ENCODE assay signal across 1 cellular context in the genomic region with DNA sequence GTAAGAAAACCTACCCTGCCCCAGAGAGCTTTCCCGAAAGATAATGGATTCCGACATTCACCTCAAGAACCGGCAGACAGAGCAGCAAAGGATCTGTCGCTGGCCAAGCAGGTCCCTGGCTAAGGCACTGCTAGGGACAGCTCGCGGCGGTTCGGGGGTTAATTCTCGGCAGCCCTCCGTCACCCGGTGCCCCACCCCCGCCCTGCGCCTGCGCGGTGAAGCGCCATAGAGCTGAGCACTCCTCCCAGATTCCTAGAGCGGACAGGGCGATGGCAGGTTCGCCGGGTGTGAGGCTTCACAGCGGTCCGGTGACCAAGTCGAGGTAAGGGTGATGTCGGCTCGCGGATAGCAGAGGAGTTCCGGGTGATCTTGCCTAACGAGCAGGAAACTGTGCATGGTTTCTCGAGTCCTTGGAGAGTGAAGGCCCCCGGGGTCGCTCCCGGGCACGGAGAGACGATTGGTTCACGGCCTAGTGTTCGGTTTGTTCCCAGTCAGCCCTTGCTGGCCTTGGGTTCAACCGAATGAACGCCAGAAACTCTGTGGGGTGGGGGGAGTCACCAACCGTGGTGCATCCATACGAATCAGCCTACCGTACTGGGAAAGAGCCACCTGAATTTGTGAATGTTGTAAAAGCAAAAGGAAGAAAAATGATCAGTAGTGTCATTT.
TF ChIP-seq lines count a peak whose summit lies in the region.

A gene (minus strand): TSS at position 160 of the 666 bp plus-strand sequence. CDS start 25,877 bp downstream, outside the sequence.

TF ChIP-seq in HEK293, 187 proteins besides CTCF, POLR2A, EP300 and RAD21 (continued from another document and continues in another):
- TF ChIP-seq HOXD13 (CRISPR knock-in tag; IDR thresholded peaks at IDR 0.05; ENCODE audit: borderline replicate concordance) (no peak), ZFP69B (tag by site-specific recombination; IDR thresholded peaks at IDR 0.05) (peak; percentile 68; the same call in 1 of the 2 replicates), ZNF292 (tag by site-specific recombination; IDR thresholded peaks at IDR 0.05; ENCODE audit: borderline replicate concordance, low read depth) (no peak), PRDM1 (tag by site-specific recombination; IDR thresholded peaks at IDR 0.05) (0 out of 2 replicates have a peak, but pooled peaks have one; percentile 14), HOXC10 (CRISPR knock-in tag; IDR thresholded peaks at IDR 0.05) (0 out of 2 replicates have a peak, but pooled peaks have one; percentile 65), ZNF571 (tag by site-specific recombination; IDR thresholded peaks at IDR 0.05) (no peak), BCL11B (tag by site-specific recombination; IDR thresholded peaks at IDR 0.05; ENCODE audit: low read depth) (no peak), REPIN1 (tag by site-specific recombination; IDR thresholded peaks at IDR 0.05; ENCODE audit: low read depth) (no peak), ZNF76 (tag by site-specific recombination; IDR thresholded peaks at IDR 0.05; ENCODE audit: borderline replicate concordance, low read depth) (peak; percentile 89), ZNF10 (tag by site-specific recombination; IDR thresholded peaks at IDR 0.05) (0 out of 2 replicates have a peak, but pooled peaks have one; percentile 61), ZBTB17 (tag by site-specific recombination; IDR thresholded peaks at IDR 0.05) (peak; percentile 94), ZNF335 (tag by site-specific recombination; conservative IDR thresholded peaks at IDR 0.05) (peak; percentile 97), ZNF549 (tag by site-specific recombination; IDR thresholded peaks at IDR 0.05) (no peak), ZNF600 (tag by site-specific recombination; IDR thresholded peaks at IDR 0.05) (peak; percentile 51; the same call in 1 of the 2 replicates), ZNF785 (tag by site-specific recombination; IDR thresholded peaks at IDR 0.05) (peak; percentile 89), ZNF626 (tag by site-specific recombination; IDR thresholded peaks at IDR 0.05) (no peak), KLF7 (tag by site-specific recombination; IDR thresholded peaks at IDR 0.05; ENCODE audit: borderline replicate concordance) (peak; percentile 92), ZNF214 (tag by site-specific recombination; IDR thresholded peaks at IDR 0.05; ENCODE audit: borderline replicate concordance) (no peak), ZNF132 (tag by site-specific recombination; IDR thresholded peaks at IDR 0.05; ENCODE audit: borderline replicate concordance) (no peak), ZNF138 (tag by site-specific recombination; IDR thresholded peaks at IDR 0.05; ENCODE audit: borderline replicate concordance) (no peak), ZNF558 (tag by site-specific recombination; IDR thresholded peaks at IDR 0.05) (no peak), ZNF529 (tag by site-specific recombination; IDR thresholded peaks at IDR 0.05; ENCODE audit: insufficient replicate concordance) (no peak), ZNF548 (tag by site-specific recombination; IDR thresholded peaks at IDR 0.05) (0 out of 2 replicates have a peak, but pooled peaks have one; percentile 34), ZNF157 (tag by site-specific recombination; IDR thresholded peaks at IDR 0.05) (0 out of 2 replicates have a peak, but pooled peaks have one; percentile 26), ZNF654 (tag by site-specific recombination; IDR thresholded peaks at IDR 0.05; ENCODE audit: low read depth) (no peak), ZNF350 (tag by site-specific recombination; IDR thresholded peaks at IDR 0.05) (no peak; the same call in 1 of the 2 replicates), ZNF561 (tag by site-specific recombination; IDR thresholded peaks at IDR 0.05; ENCODE audit: borderline replicate concordance) (peak; percentile 72; the same call in 1 of the 2 replicates), ZNF114 (tag by site-specific recombination; IDR thresholded peaks at IDR 0.05) (no peak), SCRT1 (tag by site-specific recombination; IDR thresholded peaks at IDR 0.05; ENCODE audit: borderline replicate concordance) (no peak), ZNF660 (tag by site-specific recombination; IDR thresholded peaks at IDR 0.05) (peak; percentile 82)
- TF ChIP-seq, protein P1, sequence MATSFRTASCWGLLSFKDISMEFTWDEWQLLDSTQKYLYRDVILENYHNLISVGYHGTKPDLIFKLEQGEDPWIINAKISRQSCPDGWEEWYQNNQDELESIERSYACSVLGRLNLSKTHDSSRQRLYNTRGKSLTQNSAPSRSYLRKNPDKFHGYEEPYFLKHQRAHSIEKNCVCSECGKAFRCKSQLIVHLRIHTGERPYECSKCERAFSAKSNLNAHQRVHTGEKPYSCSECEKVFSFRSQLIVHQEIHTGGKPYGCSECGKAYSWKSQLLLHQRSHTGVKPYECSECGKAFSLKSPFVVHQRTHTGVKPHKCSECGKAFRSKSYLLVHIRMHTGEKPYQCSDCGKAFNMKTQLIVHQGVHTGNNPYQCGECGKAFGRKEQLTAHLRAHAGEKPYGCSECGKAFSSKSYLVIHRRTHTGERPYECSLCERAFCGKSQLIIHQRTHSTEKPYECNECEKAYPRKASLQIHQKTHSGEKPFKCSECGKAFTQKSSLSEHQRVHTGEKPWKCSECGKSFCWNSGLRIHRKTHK (tag by site-specific recombination; IDR thresholded peaks at IDR 0.05), result no peak
- TF ChIP-seq, protein P2, sequence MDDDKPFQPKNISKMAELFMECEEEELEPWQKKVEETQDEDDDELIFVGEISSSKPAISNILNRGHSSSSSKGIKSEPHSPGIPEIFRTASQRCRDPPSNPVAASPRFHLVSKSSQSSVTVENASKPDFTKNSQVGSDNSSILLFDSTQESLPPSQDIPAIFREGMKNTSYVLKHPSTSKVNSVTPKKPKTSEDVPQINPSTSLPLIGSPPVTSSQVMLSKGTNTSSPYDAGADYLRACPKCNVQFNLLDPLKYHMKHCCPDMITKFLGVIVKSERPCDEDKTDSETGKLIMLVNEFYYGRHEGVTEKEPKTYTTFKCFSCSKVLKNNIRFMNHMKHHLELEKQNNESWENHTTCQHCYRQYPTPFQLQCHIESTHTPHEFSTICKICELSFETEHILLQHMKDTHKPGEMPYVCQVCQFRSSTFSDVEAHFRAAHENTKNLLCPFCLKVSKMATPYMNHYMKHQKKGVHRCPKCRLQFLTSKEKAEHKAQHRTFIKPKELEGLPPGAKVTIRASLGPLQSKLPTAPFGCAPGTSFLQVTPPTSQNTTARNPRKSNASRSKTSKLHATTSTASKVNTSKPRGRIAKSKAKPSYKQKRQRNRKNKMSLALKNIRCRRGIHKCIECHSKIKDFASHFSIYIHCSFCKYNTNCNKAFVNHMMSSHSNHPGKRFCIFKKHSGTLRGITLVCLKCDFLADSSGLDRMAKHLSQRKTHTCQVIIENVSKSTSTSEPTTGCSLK (tag by site-specific recombination; IDR thresholded peaks at IDR 0.05), result no peak
- TF ChIP-seq, protein P3, sequence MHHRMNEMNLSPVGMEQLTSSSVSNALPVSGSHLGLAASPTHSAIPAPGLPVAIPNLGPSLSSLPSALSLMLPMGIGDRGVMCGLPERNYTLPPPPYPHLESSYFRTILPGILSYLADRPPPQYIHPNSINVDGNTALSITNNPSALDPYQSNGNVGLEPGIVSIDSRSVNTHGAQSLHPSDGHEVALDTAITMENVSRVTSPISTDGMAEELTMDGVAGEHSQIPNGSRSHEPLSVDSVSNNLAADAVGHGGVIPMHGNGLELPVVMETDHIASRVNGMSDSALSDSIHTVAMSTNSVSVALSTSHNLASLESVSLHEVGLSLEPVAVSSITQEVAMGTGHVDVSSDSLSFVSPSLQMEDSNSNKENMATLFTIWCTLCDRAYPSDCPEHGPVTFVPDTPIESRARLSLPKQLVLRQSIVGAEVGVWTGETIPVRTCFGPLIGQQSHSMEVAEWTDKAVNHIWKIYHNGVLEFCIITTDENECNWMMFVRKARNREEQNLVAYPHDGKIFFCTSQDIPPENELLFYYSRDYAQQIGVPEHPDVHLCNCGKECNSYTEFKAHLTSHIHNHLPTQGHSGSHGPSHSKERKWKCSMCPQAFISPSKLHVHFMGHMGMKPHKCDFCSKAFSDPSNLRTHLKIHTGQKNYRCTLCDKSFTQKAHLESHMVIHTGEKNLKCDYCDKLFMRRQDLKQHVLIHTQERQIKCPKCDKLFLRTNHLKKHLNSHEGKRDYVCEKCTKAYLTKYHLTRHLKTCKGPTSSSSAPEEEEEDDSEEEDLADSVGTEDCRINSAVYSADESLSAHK (tag by site-specific recombination; IDR thresholded peaks at IDR 0.05), result peak; percentile 52; the same call in 1 of the 2 replicates
- TF ChIP-seq, protein P4, sequence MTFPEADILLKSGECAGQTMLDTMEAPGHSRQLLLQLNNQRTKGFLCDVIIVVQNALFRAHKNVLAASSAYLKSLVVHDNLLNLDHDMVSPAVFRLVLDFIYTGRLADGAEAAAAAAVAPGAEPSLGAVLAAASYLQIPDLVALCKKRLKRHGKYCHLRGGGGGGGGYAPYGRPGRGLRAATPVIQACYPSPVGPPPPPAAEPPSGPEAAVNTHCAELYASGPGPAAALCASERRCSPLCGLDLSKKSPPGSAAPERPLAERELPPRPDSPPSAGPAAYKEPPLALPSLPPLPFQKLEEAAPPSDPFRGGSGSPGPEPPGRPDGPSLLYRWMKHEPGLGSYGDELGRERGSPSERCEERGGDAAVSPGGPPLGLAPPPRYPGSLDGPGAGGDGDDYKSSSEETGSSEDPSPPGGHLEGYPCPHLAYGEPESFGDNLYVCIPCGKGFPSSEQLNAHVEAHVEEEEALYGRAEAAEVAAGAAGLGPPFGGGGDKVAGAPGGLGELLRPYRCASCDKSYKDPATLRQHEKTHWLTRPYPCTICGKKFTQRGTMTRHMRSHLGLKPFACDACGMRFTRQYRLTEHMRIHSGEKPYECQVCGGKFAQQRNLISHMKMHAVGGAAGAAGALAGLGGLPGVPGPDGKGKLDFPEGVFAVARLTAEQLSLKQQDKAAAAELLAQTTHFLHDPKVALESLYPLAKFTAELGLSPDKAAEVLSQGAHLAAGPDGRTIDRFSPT (tag by site-specific recombination; IDR thresholded peaks at IDR 0.05), result peak; percentile 54; the same call in 1 of the 2 replicates
- TF ChIP-seq, protein P5, sequence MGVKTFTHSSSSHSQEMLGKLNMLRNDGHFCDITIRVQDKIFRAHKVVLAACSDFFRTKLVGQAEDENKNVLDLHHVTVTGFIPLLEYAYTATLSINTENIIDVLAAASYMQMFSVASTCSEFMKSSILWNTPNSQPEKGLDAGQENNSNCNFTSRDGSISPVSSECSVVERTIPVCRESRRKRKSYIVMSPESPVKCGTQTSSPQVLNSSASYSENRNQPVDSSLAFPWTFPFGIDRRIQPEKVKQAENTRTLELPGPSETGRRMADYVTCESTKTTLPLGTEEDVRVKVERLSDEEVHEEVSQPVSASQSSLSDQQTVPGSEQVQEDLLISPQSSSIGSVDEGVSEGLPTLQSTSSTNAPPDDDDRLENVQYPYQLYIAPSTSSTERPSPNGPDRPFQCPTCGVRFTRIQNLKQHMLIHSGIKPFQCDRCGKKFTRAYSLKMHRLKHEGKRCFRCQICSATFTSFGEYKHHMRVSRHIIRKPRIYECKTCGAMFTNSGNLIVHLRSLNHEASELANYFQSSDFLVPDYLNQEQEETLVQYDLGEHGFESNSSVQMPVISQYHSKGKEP (tag by site-specific recombination; IDR thresholded peaks at IDR 0.05), result no peak
- TF ChIP-seq, protein P6, sequence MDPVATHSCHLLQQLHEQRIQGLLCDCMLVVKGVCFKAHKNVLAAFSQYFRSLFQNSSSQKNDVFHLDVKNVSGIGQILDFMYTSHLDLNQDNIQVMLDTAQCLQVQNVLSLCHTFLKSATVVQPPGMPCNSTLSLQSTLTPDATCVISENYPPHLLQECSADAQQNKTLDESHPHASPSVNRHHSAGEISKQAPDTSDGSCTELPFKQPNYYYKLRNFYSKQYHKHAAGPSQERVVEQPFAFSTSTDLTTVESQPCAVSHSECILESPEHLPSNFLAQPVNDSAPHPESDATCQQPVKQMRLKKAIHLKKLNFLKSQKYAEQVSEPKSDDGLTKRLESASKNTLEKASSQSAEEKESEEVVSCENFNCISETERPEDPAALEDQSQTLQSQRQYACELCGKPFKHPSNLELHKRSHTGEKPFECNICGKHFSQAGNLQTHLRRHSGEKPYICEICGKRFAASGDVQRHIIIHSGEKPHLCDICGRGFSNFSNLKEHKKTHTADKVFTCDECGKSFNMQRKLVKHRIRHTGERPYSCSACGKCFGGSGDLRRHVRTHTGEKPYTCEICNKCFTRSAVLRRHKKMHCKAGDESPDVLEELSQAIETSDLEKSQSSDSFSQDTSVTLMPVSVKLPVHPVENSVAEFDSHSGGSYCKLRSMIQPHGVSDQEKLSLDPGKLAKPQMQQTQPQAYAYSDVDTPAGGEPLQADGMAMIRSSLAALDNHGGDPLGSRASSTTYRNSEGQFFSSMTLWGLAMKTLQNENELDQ (tag by site-specific recombination; IDR thresholded peaks at IDR 0.05; ENCODE audit: low read depth), result no peak
- TF ChIP-seq, protein P7, sequence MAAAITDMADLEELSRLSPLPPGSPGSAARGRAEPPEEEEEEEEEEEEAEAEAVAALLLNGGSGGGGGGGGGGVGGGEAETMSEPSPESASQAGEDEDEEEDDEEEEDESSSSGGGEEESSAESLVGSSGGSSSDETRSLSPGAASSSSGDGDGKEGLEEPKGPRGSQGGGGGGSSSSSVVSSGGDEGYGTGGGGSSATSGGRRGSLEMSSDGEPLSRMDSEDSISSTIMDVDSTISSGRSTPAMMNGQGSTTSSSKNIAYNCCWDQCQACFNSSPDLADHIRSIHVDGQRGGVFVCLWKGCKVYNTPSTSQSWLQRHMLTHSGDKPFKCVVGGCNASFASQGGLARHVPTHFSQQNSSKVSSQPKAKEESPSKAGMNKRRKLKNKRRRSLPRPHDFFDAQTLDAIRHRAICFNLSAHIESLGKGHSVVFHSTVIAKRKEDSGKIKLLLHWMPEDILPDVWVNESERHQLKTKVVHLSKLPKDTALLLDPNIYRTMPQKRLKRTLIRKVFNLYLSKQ (tag by site-specific recombination; IDR thresholded peaks at IDR 0.05; ENCODE audit: borderline replicate concordance), result no peak
- TF ChIP-seq, protein P8, sequence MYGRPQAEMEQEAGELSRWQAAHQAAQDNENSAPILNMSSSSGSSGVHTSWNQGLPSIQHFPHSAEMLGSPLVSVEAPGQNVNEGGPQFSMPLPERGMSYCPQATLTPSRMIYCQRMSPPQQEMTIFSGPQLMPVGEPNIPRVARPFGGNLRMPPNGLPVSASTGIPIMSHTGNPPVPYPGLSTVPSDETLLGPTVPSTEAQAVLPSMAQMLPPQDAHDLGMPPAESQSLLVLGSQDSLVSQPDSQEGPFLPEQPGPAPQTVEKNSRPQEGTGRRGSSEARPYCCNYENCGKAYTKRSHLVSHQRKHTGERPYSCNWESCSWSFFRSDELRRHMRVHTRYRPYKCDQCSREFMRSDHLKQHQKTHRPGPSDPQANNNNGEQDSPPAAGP (tag by site-specific recombination; IDR thresholded peaks at IDR 0.05), result peak; percentile 85
- TF ChIP-seq, protein P9, sequence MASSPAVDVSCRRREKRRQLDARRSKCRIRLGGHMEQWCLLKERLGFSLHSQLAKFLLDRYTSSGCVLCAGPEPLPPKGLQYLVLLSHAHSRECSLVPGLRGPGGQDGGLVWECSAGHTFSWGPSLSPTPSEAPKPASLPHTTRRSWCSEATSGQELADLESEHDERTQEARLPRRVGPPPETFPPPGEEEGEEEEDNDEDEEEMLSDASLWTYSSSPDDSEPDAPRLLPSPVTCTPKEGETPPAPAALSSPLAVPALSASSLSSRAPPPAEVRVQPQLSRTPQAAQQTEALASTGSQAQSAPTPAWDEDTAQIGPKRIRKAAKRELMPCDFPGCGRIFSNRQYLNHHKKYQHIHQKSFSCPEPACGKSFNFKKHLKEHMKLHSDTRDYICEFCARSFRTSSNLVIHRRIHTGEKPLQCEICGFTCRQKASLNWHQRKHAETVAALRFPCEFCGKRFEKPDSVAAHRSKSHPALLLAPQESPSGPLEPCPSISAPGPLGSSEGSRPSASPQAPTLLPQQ (tag by site-specific recombination; IDR thresholded peaks at IDR 0.05), result peak; percentile 83
